ENCODE assay signal across 16 cellular contexts in genomic region chr1:183569141-183569540, GRCh38. TPM values are rescaled to one million over a fixed set of nuclear protein-coding genes. Genes with fewer than 3 reads are reported as not detected.
A peak's percentile ranks its signal among the peaks of the same experiment; 100 is the strongest.
DNase-seq lines count a peak whose midpoint lies in the region; ATAC-seq and TF ChIP-seq lines count a peak whose summit lies in the region.
"Had no signal": no experiment of that assay in that cellular context is flagged by ENCODE, and none has a peak within 500 bp of the region (broad histone marks: within the 10 kb centered on the region; RNA-seq: fewer than 3 reads in every experiment).

No MANE protein-coding gene starts in this region.

- peak overlapping the region; percentile 45; the same call in 1 of the 2 replicates for H3K4me3 ChIP-seq in PC-3 (ENCODE audit: low read length)
- H3K4me3 ChIP-seq: sigmoid colon had no signal

- no peak overlapping the region for H2AFZ ChIP-seq in PC-3 (ENCODE audit: low read length)
- H2AFZ ChIP-seq in H9 (ENCODE audit: low read length), result no peak overlapping the region

- H3K4me1 Mint-ChIP-seq in type B pancreatic cell (ENCODE audit: unreplicated experiment) (peaks cover 7% of the 10 kb centered on the region), immature natural killer cell (no peaks in the 10 kb centered on the region), H9 (no peaks in the 10 kb centered on the region)

- no peak overlapping the region for H3K18ac ChIP-seq in H9 (ENCODE audit: insufficient read length, low read depth, low read length)

- no peaks in the 10 kb centered on the region for H3K9me2 ChIP-seq in PC-3 (replicated peaks; ENCODE audit: low read length)

- H4K20me1 ChIP-seq in PC-3 (ENCODE audit: low read length), result no peaks in the 10 kb centered on the region
- no peaks in the 10 kb centered on the region for H4K20me1 ChIP-seq in H9 (ENCODE audit: control insufficient read depth, insufficient read depth, insufficient read length)

- no peak overlapping the region for H3K14ac ChIP-seq in H9 (ENCODE audit: insufficient read depth, low read length)

- POLR2A ChIA-PET in PC-3 (lab: Charles Lee; ENCODE audit: unreplicated experiment), result interaction anchor here (0.5 kb wide), 2 partner anchors 62 to 68 kb away, joined by 3 to 19 read pairs; no protein-coding TSS in a partner anchor

- CTCF ChIA-PET in PC-3 (lab: Charles Lee), result no interaction called here

- H4K5ac ChIP-seq in H9 (ENCODE audit: insufficient read length, low read depth, low read length), result no peak overlapping the region

- H3K9me3 Mint-ChIP-seq in type B pancreatic cell, result no peaks in the 10 kb centered on the region
- no peaks in the 10 kb centered on the region for H3K9me3 Mint-ChIP-seq in immature natural killer cell
- no peaks in the 10 kb centered on the region; a peak in 1 of 5 replicates for H3K9me3 Mint-ChIP-seq in H9
- H3K9me3 Mint-ChIP-seq: naive B cell had no signal

- H3K4me2 ChIP-seq in PC-3 (ENCODE audit: low read length), result peak overlapping the region; percentile 80
- H3K4me2 ChIP-seq in H9 (ENCODE audit: insufficient read depth, insufficient read length, low read length), result no peak overlapping the region

- H2BK20ac ChIP-seq in H9 (ENCODE audit: low read depth, low read length, poor library complexity, severe bottlenecking), result no peak overlapping the region

- H3K23ac ChIP-seq in H9 (ENCODE audit: insufficient read length, low read depth, low read length), result no peak overlapping the region

- intact Hi-C loops in PC-3 (cut with micrococcal nuclease), result no loop called here

- H3K27me3 Mint-ChIP-seq in type B pancreatic cell, result peaks cover 10% of the 10 kb centered on the region
- H3K27me3 Mint-ChIP-seq in immature natural killer cell (ENCODE audit: low read depth in 3 of 3), result peaks cover 0 to 12% (median 10%) of the 10 kb centered on the region in 3 donors
- H3K27me3 Mint-ChIP-seq in H9 (ENCODE audit: low read depth), result no peaks in the 10 kb centered on the region; the same call in 1 of the 2 replicates
- H3K27me3 Mint-ChIP-seq: naive B cell had no signal

- H3K36me3 ChIP-seq in PC-3 (ENCODE audit: low read depth, low read length), result no peaks in the 10 kb centered on the region
- H3K36me3 ChIP-seq: sigmoid colon had no signal

- no CpG with 5 or more reads among the region's 4 CpGs for WGBS in H9 (ENCODE audit: extremely low coverage, insufficient read length, low lambda C conversion rate)

- no peak overlapping the region for H2BK15ac ChIP-seq in H9 (ENCODE audit: low read depth, low read length)

- H3K9ac ChIP-seq in PC-3 (ENCODE audit: low read length) (peak overlapping the region; percentile 18; the same call in 1 of the 2 replicates), H9 (ENCODE audit: extremely low read depth, insufficient read length, low read length) (no peak overlapping the region)

- no peaks in the 10 kb centered on the region for H3K79me1 ChIP-seq in H9 (ENCODE audit: insufficient read depth, low read depth, low read length, poor library complexity, severe bottlenecking)

- no peaks in the 10 kb centered on the region for H3K23me2 ChIP-seq in H9 (ENCODE audit: insufficient read length, low read depth, low read length, poor library complexity, severe bottlenecking)

- H3K4me1 ChIP-seq in PC-3 (ENCODE audit: insufficient read depth, low read length) (peaks cover 34% of the 10 kb centered on the region), foreskin keratinocyte (peaks cover 12% of the 10 kb centered on the region), H9 (ENCODE audit: insufficient read depth, low read length) (no peaks in the 10 kb centered on the region)

- H3K4ac ChIP-seq in H9 (ENCODE audit: low read depth, low read length), result no peak overlapping the region

- H3K27ac Mint-ChIP-seq in type B pancreatic cell, result peak overlapping the region; percentile 52
- no peak overlapping the region for H3K27ac Mint-ChIP-seq in immature natural killer cell
- no peak overlapping the region for H3K27ac Mint-ChIP-seq in H9

- TF ChIP-seq CTCF in PC-3 (conservative IDR thresholded peaks at IDR 0.05; ENCODE audit: low read depth, low read length), result no peak
- TF ChIP-seq CTCF in foreskin keratinocyte (conservative IDR thresholded peaks at IDR 0.05), result no peak
- no peak for TF ChIP-seq CTCF in type B pancreatic cell (conservative IDR thresholded peaks at IDR 0.05)
- TF ChIP-seq CTCF in H9 (conservative IDR thresholded peaks at IDR 0.05), result no peak

- no peak overlapping the region for H4K8ac ChIP-seq in H9 (replicated peaks; ENCODE audit: insufficient read length, low read depth, low read length)

- H3K9me3 ChIP-seq in PC-3 (ENCODE audit: low read length), result no peaks in the 10 kb centered on the region
- H3K9me3 ChIP-seq in H9 (ENCODE audit: control insufficient read depth, low read depth, low read length), result no peaks in the 10 kb centered on the region
- H3K9me3 ChIP-seq: sigmoid colon had no signal

- H4K91ac ChIP-seq in H9 (ENCODE audit: insufficient read length, low read depth, low read length), result no peak overlapping the region

- H3K27me3 ChIP-seq in PC-3 (ENCODE audit: low read length), result no peaks in the 10 kb centered on the region
- no peaks in the 10 kb centered on the region for H3K27me3 ChIP-seq in foreskin keratinocyte
- no peaks in the 10 kb centered on the region for H3K27me3 ChIP-seq in H9 (ENCODE audit: insufficient read depth, low read length)
- H3K27me3 ChIP-seq: sigmoid colon had no signal

- H3T11ph ChIP-seq in H9 (ENCODE audit: low read length), result no peak overlapping the region

- H3K27ac ChIP-seq in PC-3 (ENCODE audit: low read length) (peak overlapping the region; percentile 82), foreskin keratinocyte (peak overlapping the region; percentile 8), H9 (ENCODE audit: insufficient read length, low read depth, low read length) (no peak overlapping the region)

- peaks cover 6% of the 10 kb centered on the region for H3F3A ChIP-seq in PC-3 (ENCODE audit: low read length, unreplicated experiment)

- H2AK5ac ChIP-seq in H9 (ENCODE audit: insufficient read length, low read length), result no peak overlapping the region

- H2BK120ac ChIP-seq in H9 (ENCODE audit: low read depth, low read length, poor library complexity, severe bottlenecking), result no peak overlapping the region

- no peak overlapping the region for H2BK5ac ChIP-seq in H9 (ENCODE audit: insufficient read length, low read length)

- H3K79me2 ChIP-seq in PC-3 (ENCODE audit: low read length) (peaks cover 14% of the 10 kb centered on the region; the same call in 1 of the 2 replicates), H9 (ENCODE audit: insufficient read depth, low read length) (no peaks in the 10 kb centered on the region)

- H2BK12ac ChIP-seq in H9 (ENCODE audit: insufficient read length, low read depth, low read length), result no peak overlapping the region

- DNase-seq in stimulated activated CD4-positive, alpha-beta T cell treated with anti-CD3 and anti-CD28 coated beads, Interleukin-15, amount 100 ng/mL, for 48 hours (ENCODE audit: low read depth in 2 of 2), result peak; percentile 13 to 25
- no peak for DNase-seq in stimulated activated CD4-positive, alpha-beta T cell treated with anti-CD3 and anti-CD28 coated beads, Interleukin-4, amount 100 ng/mL, for 4 hours
- peak; percentile 82 for DNase-seq in PC-3
- DNase-seq in foreskin keratinocyte, result peak; percentile 70 to 87
- no peak for DNase-seq in type B pancreatic cell (ENCODE audit: extremely low spot score, unreplicated experiment)
- DNase-seq in immature natural killer cell, result no peak
- DNase-seq in H9, result no peak
- no peak for DNase-seq in GM19238 (ENCODE audit: insufficient read length, low spot score)
- DNase-seq: activated CD4-positive, alpha-beta T cell treated with anti-CD3 and anti-CD28 coated beads, Interleukin-2, amount 50 U/mL, for 1 hour; anterior cingulate cortex; KG1; naive B cell; NCI-H2171 had no signal

- no peak overlapping the region for H3K56ac ChIP-seq in H9 (ENCODE audit: insufficient read length, low read depth, low read length)

- ATAC-seq in PC-3, result peak; percentile 82
- peak; percentile 75 for ATAC-seq in foreskin keratinocyte
- ATAC-seq: HCT116 had no signal

- BruUV-seq in PC-3 (replicated peaks; lab: Mats Ljungman, UMichigan), result no TSS peak

- no peaks in the 10 kb centered on the region for H3K36me3 Mint-ChIP-seq in type B pancreatic cell
- H3K36me3 Mint-ChIP-seq in immature natural killer cell, result peaks cover 0 to 4% (median 0%) of the 10 kb centered on the region in 3 donors
- no peaks in the 10 kb centered on the region; a peak in 1 of 7 replicates for H3K36me3 Mint-ChIP-seq in H9 (ENCODE audit: insufficient read depth in 1 of 3, low read depth in 3 of 3)

- H3K4me3 Mint-ChIP-seq in type B pancreatic cell (no peak overlapping the region), immature natural killer cell (no peak overlapping the region), H9 (no peak overlapping the region)

RNA-seq across cellular contexts. Expression of gene NCF2, which starts 21.1 kb away (rescaled TPM):
- total RNA-seq in PC-3 (2014; rRNA removed), result 26.1 and 31.3 TPM in 2 replicates
- 2.3 and 4.7 TPM in 2 replicates for total RNA-seq in foreskin keratinocyte
- polyA plus RNA-seq in foreskin keratinocyte, result 1.7 and 3.5 TPM in 2 replicates
- 0.68 and 2.2 TPM in 2 replicates for total RNA-seq in type B pancreatic cell (ENCODE audit: low replicate concordance)
- 10 to 100 TPM in 1 of 3 donors, 1 to 10 TPM in 2; 1.5 to 13.3 (median 3.7) TPM for polyA plus RNA-seq in immature natural killer cell
- not detected in 2 replicates for total RNA-seq in H9 (2021)
- total RNA-seq: endothelial cell of umbilical vein had no signal

Comparison
In these comparisons a context has a peak if more than half of its experiments do, and no peak if none do; other contexts are left out.
1. DNase-seq: peak in stimulated activated CD4-positive, alpha-beta T cell treated with anti-CD3 and anti-CD28 coated beads, Interleukin-15, amount 100 ng/mL, for 48 hours (2 of 2), PC-3 (single experiment) and foreskin keratinocyte (2 of 2); none in stimulated activated CD4-positive, alpha-beta T cell treated with anti-CD3 and anti-CD28 coated beads, Interleukin-4, amount 100 ng/mL, for 4 hours (0 of 2), type B pancreatic cell (single experiment), immature natural killer cell (0 of 3), H9 (single experiment) and GM19238 (single experiment).